In the genomic region with DNA sequence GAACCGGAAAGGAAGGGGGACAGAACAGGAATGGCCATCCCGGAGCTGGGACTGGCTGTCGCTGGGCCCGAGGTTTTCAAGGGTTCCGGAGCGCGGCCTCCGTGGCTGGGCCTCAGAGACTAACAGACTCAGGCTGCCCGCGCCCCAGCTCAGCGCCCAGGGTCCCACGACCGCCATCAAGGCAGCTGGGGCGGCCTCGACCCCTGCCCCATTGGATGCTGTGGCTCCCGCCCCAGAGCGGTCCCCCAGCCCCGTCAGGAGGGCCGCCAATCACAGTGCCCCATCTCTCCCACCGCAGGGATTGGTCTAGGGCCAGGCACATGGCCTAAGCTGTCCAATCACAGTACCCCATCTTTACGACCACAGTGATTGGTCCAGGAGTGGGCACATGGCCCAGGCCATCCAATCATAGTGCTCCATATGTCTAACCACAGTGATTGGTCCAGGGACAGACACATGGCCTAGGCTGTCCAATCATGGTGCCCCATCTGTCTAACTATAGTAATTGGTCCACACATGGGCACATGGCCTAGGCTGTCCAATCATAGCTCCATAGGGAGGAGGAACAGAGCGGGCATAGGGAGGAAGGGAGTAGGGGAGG, we compare ENCODE assay signal across 9 cellular contexts.
A peak's percentile ranks its signal among the peaks of the same experiment; 100 is the strongest.
DNase-seq lines count a peak whose midpoint lies in the region; FAIRE-seq and TF ChIP-seq lines count a peak whose summit lies in the region.
"Had no signal": no experiment of that assay in that cellular context is flagged by ENCODE, and none has a peak within 500 bp of the region (broad histone marks: within the 10 kb centered on the region; RNA-seq: fewer than 3 reads in every experiment).

No MANE protein-coding gene starts in this region.

- intact Hi-C loops in vagina (cut with DNase I), result no loop called here

- H3K27me3 ChIP-seq in vagina, result no peaks in the 10 kb centered on the region

- FAIRE-seq in urothelium cell line (lab: Jason Lieb, UNC) (no peak), GM12891 (lab: Jason Lieb, UNC) (no peak)

- H3K4me1 Mint-ChIP-seq in activated naive CD8-positive, alpha-beta T cell treated with anti-CD3 and anti-CD28 coated beads for 36 hours, result no peaks in the 10 kb centered on the region

- H3K36me3 Mint-ChIP-seq in activated naive CD8-positive, alpha-beta T cell treated with anti-CD3 and anti-CD28 coated beads for 36 hours, result no peaks in the 10 kb centered on the region

- H3K4me3 ChIP-seq in vagina, result no peak overlapping the region

- TF ChIP-seq CTCF in vagina (IDR thresholded peaks at IDR 0.05), result no peak

- H3K27me3 Mint-ChIP-seq in activated naive CD8-positive, alpha-beta T cell treated with anti-CD3 and anti-CD28 coated beads for 36 hours, result peaks cover 10% of the 10 kb centered on the region

- no peak overlapping the region for H3K4me3 Mint-ChIP-seq in activated naive CD8-positive, alpha-beta T cell treated with anti-CD3 and anti-CD28 coated beads for 36 hours

- H3K27ac Mint-ChIP-seq in activated naive CD8-positive, alpha-beta T cell treated with anti-CD3 and anti-CD28 coated beads for 36 hours, result no peak overlapping the region

- H3K4me1 ChIP-seq in vagina, result peaks cover 4% of the 10 kb centered on the region

- no peak for TF ChIP-seq POLR2A in vagina (IDR thresholded peaks at IDR 0.05)
- no peak for TF ChIP-seq POLR2A in GM12891 (IDR thresholded peaks at IDR 0.05; ENCODE audit: low read depth, low read length)

- H3K36me3 ChIP-seq in vagina, result no peaks in the 10 kb centered on the region

- no peaks in the 10 kb centered on the region for H3K9me3 ChIP-seq in vagina

- H3K27ac ChIP-seq in vagina, result no peak overlapping the region
- H3K27ac ChIP-seq: C4-2B had no signal

- peak; percentile 12 for DNase-seq in activated effector memory CD4-positive, alpha-beta T cell treated with Interleukin-2 at 50 U/mL for 16 hours
- DNase-seq in activated effector memory CD4-positive, alpha-beta T cell treated with anti-CD3 and anti-CD28 coated beads, Interleukin-2, amount 50 U/mL, for 16 hours, result no peak
- DNase-seq in activated naive CD8-positive, alpha-beta T cell treated with anti-CD3 and anti-CD28 coated beads for 36 hours, result peak; percentile 18
- DNase-seq in iPS DF 4.7 (ENCODE audit: extremely low read depth, low spot score) (peak; percentile 28), urothelium cell line (ENCODE audit: low spot score) (peak; percentile 23), NCI-H1436 (lab: John Stamatoyannopoulos, UW) (no peak), vagina (ENCODE audit: extremely low spot score in 2 of 2) (no peak), GM12891 (ENCODE audit: insufficient read length, low spot score) (no peak)

- no peaks in the 10 kb centered on the region for H3K9me3 Mint-ChIP-seq in activated naive CD8-positive, alpha-beta T cell treated with anti-CD3 and anti-CD28 coated beads for 36 hours

TF ChIP-seq in GM12891, 5 proteins besides CTCF, POLR2A, EP300 and RAD21:
- TF ChIP-seq SPI1 (IDR thresholded peaks at IDR 0.05; ENCODE audit: low read depth, low read length), result no peak
- no peak for TF ChIP-seq PAX5 (IDR thresholded peaks at IDR 0.05; ENCODE audit: insufficient read depth, low read length, severe bottlenecking)
- TF ChIP-seq POLR2AphosphoS5 (IDR thresholded peaks at IDR 0.05; ENCODE audit: low read depth, low read length), result no peak
- no peak for TF ChIP-seq TAF1 (IDR thresholded peaks at IDR 0.05; ENCODE audit: low read depth, low read length)
- TF ChIP-seq POU2F2 (IDR thresholded peaks at IDR 0.05; ENCODE audit: low read depth, low read length), result no peak

Comparison
In these comparisons a context has a peak if more than half of its experiments do, and no peak if none do; other contexts are left out.
1. DNase-seq: peak in activated effector memory CD4-positive, alpha-beta T cell treated with Interleukin-2 at 50 U/mL for 16 hours (single experiment), activated naive CD8-positive, alpha-beta T cell treated with anti-CD3 and anti-CD28 coated beads for 36 hours (single experiment), iPS DF 4.7 (single experiment) and urothelium cell line (single experiment); none in activated effector memory CD4-positive, alpha-beta T cell treated with anti-CD3 and anti-CD28 coated beads, Interleukin-2, amount 50 U/mL, for 16 hours (single experiment), NCI-H1436 (single experiment), vagina (0 of 2) and GM12891 (single experiment).